In the genomic region with DNA sequence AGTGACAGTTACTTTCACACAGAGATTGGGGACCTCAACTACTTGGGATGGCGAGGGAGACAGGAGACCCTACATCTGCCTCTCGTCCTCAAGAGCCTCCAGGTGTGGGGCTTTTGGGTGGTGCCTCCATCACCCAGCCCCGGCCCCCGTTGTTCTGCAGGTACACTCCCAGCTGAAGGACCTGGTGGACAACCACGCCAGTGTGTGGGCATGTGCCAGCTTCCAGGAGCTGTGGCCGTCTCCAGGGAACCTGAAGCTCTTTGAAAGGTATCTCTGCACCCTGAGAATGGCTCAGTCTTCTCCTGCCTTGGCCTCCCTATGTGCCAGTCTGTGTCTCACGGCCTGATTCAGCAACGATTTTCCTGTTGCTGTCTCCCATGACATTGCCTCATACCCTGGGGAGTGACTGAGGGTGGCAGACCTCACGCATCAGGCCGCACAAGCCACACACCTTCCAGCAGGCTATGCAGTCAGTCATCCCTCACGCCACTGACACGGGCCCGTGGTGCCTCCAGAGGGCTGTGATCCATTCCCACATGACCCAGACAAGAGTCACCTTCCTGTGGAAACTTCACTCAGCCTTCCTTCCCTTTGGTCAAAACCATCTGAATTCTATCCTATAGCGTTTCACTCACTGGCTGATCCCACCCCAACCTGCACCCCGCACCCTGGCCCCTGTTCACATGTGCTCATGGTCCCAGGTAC, we compare ENCODE assay signal across 19 cellular contexts. TPM values are rescaled to one million over a fixed set of nuclear protein-coding genes. Genes with fewer than 3 reads are reported as not detected.
"Had no signal": no experiment of that assay in that cellular context is flagged by ENCODE, and none has a peak within 500 bp of the region (broad histone marks: within the 10 kb centered on the region; RNA-seq: fewer than 3 reads in every experiment).

No MANE protein-coding gene starts in this region.

- H3K27ac ChIP-seq: foreskin keratinocyte, left ventricle myocardium inferior, neural progenitor cell, psoas muscle, suprapubic skin had no signal

- H3K9me3 Mint-ChIP-seq: activated CD4-positive, alpha-beta T cell treated with anti-CD3 and anti-CD28 coated beads, Interleukin-2, amount 10 ng/mL, durations not matched to agents 24 days and 14 days; activated naive CD8-positive, alpha-beta T cell treated with anti-CD3 and anti-CD28 coated beads for 36 hours; dendritic cell treated with granulocyte-macrophage colony-stimulating factor and Interleukin-4, amounts not matched to agents 40 ng/mL and 50 ng/mL, for 4 days; effector memory CD8-positive, alpha-beta T cell; memory B cell; neural progenitor cell; stimulated activated naive CD8-positive, alpha-beta T cell treated with anti-CD3 and anti-CD28 coated beads, Interleukin-15, amount 100 ng/mL, for 72 hours had no signal

- DNase-seq: activated CD4-positive, alpha-beta T cell treated with anti-CD3 and anti-CD28 coated beads, Interleukin-2, amount 10 ng/mL, durations not matched to agents 24 days and 14 days; activated CD8-positive, alpha-beta memory T cell treated with anti-CD3 and anti-CD28 coated beads for 24 hours; activated CD8-positive, alpha-beta memory T cell treated with anti-CD3 and anti-CD28 coated beads, Interleukin-2, amount 50 U/mL, for 48 hours; activated gamma-delta T cell treated with Interleukin-2 at 50 U/mL for 16 hours; activated naive CD8-positive, alpha-beta T cell treated with anti-CD3 and anti-CD28 coated beads for 36 hours; amniotic stem cell; effector memory CD8-positive, alpha-beta T cell; foreskin keratinocyte; left ventricle myocardium inferior; psoas muscle; stimulated activated naive CD8-positive, alpha-beta T cell treated with anti-CD3 and anti-CD28 coated beads, Interleukin-15, amount 100 ng/mL, for 72 hours; T1000 had no signal

- H2AFZ ChIP-seq: neural progenitor cell had no signal

- H3K27ac Mint-ChIP-seq: activated CD4-positive, alpha-beta T cell treated with anti-CD3 and anti-CD28 coated beads, Interleukin-2, amount 10 ng/mL, durations not matched to agents 24 days and 14 days; activated naive CD8-positive, alpha-beta T cell treated with anti-CD3 and anti-CD28 coated beads for 36 hours; dendritic cell treated with granulocyte-macrophage colony-stimulating factor and Interleukin-4, amounts not matched to agents 40 ng/mL and 50 ng/mL, for 4 days; effector memory CD8-positive, alpha-beta T cell; memory B cell; neural progenitor cell; stimulated activated naive CD8-positive, alpha-beta T cell treated with anti-CD3 and anti-CD28 coated beads, Interleukin-15, amount 100 ng/mL, for 72 hours had no signal

- H3K27me3 ChIP-seq: foreskin keratinocyte, suprapubic skin had no signal

- H3K4me3 ChIP-seq: left ventricle myocardium inferior, neural progenitor cell, psoas muscle, suprapubic skin had no signal

- H3K27me3 Mint-ChIP-seq: activated CD4-positive, alpha-beta T cell treated with anti-CD3 and anti-CD28 coated beads, Interleukin-2, amount 10 ng/mL, durations not matched to agents 24 days and 14 days; activated naive CD8-positive, alpha-beta T cell treated with anti-CD3 and anti-CD28 coated beads for 36 hours; effector memory CD8-positive, alpha-beta T cell; memory B cell; stimulated activated naive CD8-positive, alpha-beta T cell treated with anti-CD3 and anti-CD28 coated beads, Interleukin-15, amount 100 ng/mL, for 72 hours had no signal

- H3K9me3 ChIP-seq: left ventricle myocardium inferior, psoas muscle, suprapubic skin had no signal

- ATAC-seq: effector memory CD8-positive, alpha-beta T cell; foreskin keratinocyte; psoas muscle; right cardiac atrium; stimulated activated naive CD8-positive, alpha-beta T cell treated with anti-CD3 and anti-CD28 coated beads, Interleukin-15, amount 100 ng/mL, for 72 hours had no signal

- H3K4me3 Mint-ChIP-seq: activated CD4-positive, alpha-beta T cell treated with anti-CD3 and anti-CD28 coated beads, Interleukin-2, amount 10 ng/mL, durations not matched to agents 24 days and 14 days; activated naive CD8-positive, alpha-beta T cell treated with anti-CD3 and anti-CD28 coated beads for 36 hours; dendritic cell treated with granulocyte-macrophage colony-stimulating factor and Interleukin-4, amounts not matched to agents 40 ng/mL and 50 ng/mL, for 4 days; effector memory CD8-positive, alpha-beta T cell; memory B cell; neural progenitor cell; stimulated activated naive CD8-positive, alpha-beta T cell treated with anti-CD3 and anti-CD28 coated beads, Interleukin-15, amount 100 ng/mL, for 72 hours had no signal

- H3K9ac ChIP-seq: neural progenitor cell had no signal

- H3K4me2 ChIP-seq: neural progenitor cell had no signal

RNA-seq across cellular contexts. Expression of gene TEDC2, which starts 27.0 kb away (rescaled TPM):
- total RNA-seq: mononuclear cell had no signal

RNA-seq across cellular contexts. Expression of gene NTN3, which starts 38.1 kb away (rescaled TPM):
- total RNA-seq: activated CD4-positive, alpha-beta T cell treated with anti-CD3 and anti-CD28 coated beads, Interleukin-2, amount 10 ng/mL, durations not matched to agents 24 days and 14 days; activated naive CD8-positive, alpha-beta T cell treated with anti-CD3 and anti-CD28 coated beads for 36 hours; mononuclear cell; suprapubic skin; T-helper 1 cell treated with Interleukin-12 subunit alpha and Interleukin-12 subunit beta and Interleukin-4 antibody, amounts not matched to agents 30 ng/mL and 1 ng/mL, for 36 hours had no signal
- polyA plus RNA-seq: foreskin keratinocyte had no signal
